ENCODE assay signal across 19 cellular contexts in genomic region chr12:2168808-2169207, GRCh38.
DNase-seq lines count a peak whose midpoint lies in the region; ATAC-seq and TF ChIP-seq lines count a peak whose summit lies in the region.
"Had no signal": no experiment of that assay in that cellular context is flagged by ENCODE, and none has a peak within 500 bp of the region (broad histone marks: within the 10 kb centered on the region; RNA-seq: fewer than 3 reads in every experiment).

No MANE protein-coding gene starts in this region.

- H3K9me3 ChIP-seq in colonic mucosa: no peaks in the 10 kb centered on the region
- peaks cover 11% of the 10 kb centered on the region for H3K9me3 ChIP-seq in mesenchymal stem cell (ENCODE audit: control insufficient read depth, low read length)

- POLR2A ChIA-PET in activated CD4-positive, alpha-beta T cell treated with anti-CD3 and anti-CD28 coated beads for 36 hours (lab: Charles Lee): no interaction called here

- H3K27me3 Mint-ChIP-seq in activated CD4-positive, alpha-beta T cell treated with anti-CD3 and anti-CD28 coated beads for 36 hours: peaks cover 10% of the 10 kb centered on the region
- H3K27me3 Mint-ChIP-seq in stimulated activated naive B cell treated with anti-CD40 and anti-IgM and Interleukin-4, amounts not matched to agents 10 μg/mL and 1 μg/mL and 100 μg/mL, for 72 hours: peaks cover 16 to 17% of the 10 kb centered on the region in 2 donors

- no peaks in the 10 kb centered on the region for H3K4me1 Mint-ChIP-seq in activated CD4-positive, alpha-beta T cell treated with anti-CD3 and anti-CD28 coated beads for 36 hours
- no peaks in the 10 kb centered on the region for H3K4me1 Mint-ChIP-seq in stimulated activated naive B cell treated with anti-CD40 and anti-IgM and Interleukin-4, amounts not matched to agents 10 μg/mL and 1 μg/mL and 100 μg/mL, for 72 hours
- H3K4me1 Mint-ChIP-seq: stimulated activated effector memory CD8-positive, alpha-beta T cell treated with anti-CD3 and anti-CD28 coated beads, Interleukin-12 subunit alpha, Interleukin-12 subunit beta, amount 100 ng/mL, for 72 hours had no signal

- no peak overlapping the region for H3K4ac ChIP-seq in mesenchymal stem cell (ENCODE audit: low read depth in 1 of 2, low read length in 2 of 2)

- DNase-seq in DMS53 treated with DMSO at 0.1 percent for 48 hours (lab: John Stamatoyannopoulos, UW; ENCODE audit: unreplicated experiment): peak; percentile 56
- DNase-seq in LoVo (ENCODE audit: low spot score): peak; percentile 91
- DNase-seq in colonic mucosa: peak; percentile 85
- peak; percentile 17 for DNase-seq in mesenchymal stem cell
- DNase-seq in COR-L47 (lab: John Stamatoyannopoulos, UW): no peak
- DNase-seq in activated CD4-positive, alpha-beta T cell treated with anti-CD3 and anti-CD28 coated beads for 36 hours: no peak
- no peak for DNase-seq in stimulated activated naive B cell treated with anti-CD40 and anti-IgM and Interleukin-4, amounts not matched to agents 10 μg/mL and 1 μg/mL and 100 μg/mL, for 72 hours
- DNase-seq: activated CD4-positive, alpha-beta memory T cell treated with anti-CD3 and anti-CD28 coated beads for 36 hours; effector memory CD4-positive, alpha-beta T cell; H9; kidney glomerular epithelial cell; NCI-H1092 treated with DMSO at 0.1 percent for 48 hours; NCI-H524 treated with DMSO at 0.1 percent for 48 hours; retina; stimulated activated CD4-positive, alpha-beta T cell treated with anti-CD3 and anti-CD28 coated beads, Interleukin-2, amount 100 ng/mL, for 48 hours had no signal

- no peak overlapping the region for H4K8ac ChIP-seq in mesenchymal stem cell (ENCODE audit: low read length)

- no peak overlapping the region for H2BK120ac ChIP-seq in mesenchymal stem cell (ENCODE audit: low read depth, low read length)

- ATAC-seq in activated CD4-positive, alpha-beta T cell treated with anti-CD3 and anti-CD28 coated beads for 36 hours: no peak
- no peak for ATAC-seq in stimulated activated naive B cell treated with anti-CD40 and anti-IgM and Interleukin-4, amounts not matched to agents 10 μg/mL and 1 μg/mL and 100 μg/mL, for 72 hours (replicated peaks)
- ATAC-seq in GM21526 (IDR thresholded peaks at IDR 0.05; ENCODE audit: low FRiP score, unreplicated experiment): no peak
- ATAC-seq: stimulated activated effector memory CD8-positive, alpha-beta T cell treated with anti-CD3 and anti-CD28 coated beads, Interleukin-12 subunit alpha, Interleukin-12 subunit beta, amount 100 ng/mL, for 72 hours had no signal

- H3K4me1 ChIP-seq in colonic mucosa (peaks cover 7% of the 10 kb centered on the region), mesenchymal stem cell (ENCODE audit: control insufficient read depth, insufficient read depth, low read depth, low read length) (no peaks in the 10 kb centered on the region)

- H3K79me1 ChIP-seq in mesenchymal stem cell (replicated peaks; ENCODE audit: low read length, poor library complexity, severe bottlenecking): no peaks in the 10 kb centered on the region

- H3K9ac ChIP-seq in colonic mucosa (ENCODE audit: low read depth in 2 of 2, low read length in 2 of 2): no peak overlapping the region
- H3K9ac ChIP-seq in mesenchymal stem cell (ENCODE audit: low read length): no peak overlapping the region

- H3K27ac ChIP-seq in colonic mucosa: peak overlapping the region; percentile 47
- no peak overlapping the region for H3K27ac ChIP-seq in mesenchymal stem cell (ENCODE audit: low read length, poor library complexity, severe bottlenecking)

- H2BK15ac ChIP-seq in mesenchymal stem cell (ENCODE audit: low read depth, poor library complexity, severe bottlenecking): no peak overlapping the region

- intact Hi-C loops in colonic mucosa (cut with DNase I): no loop called here
- intact Hi-C loops in activated CD4-positive, alpha-beta T cell treated with anti-CD3 and anti-CD28 coated beads for 36 hours (cut with DNase I, micrococcal nuclease): no loop called here

- H3K9me3 Mint-ChIP-seq in activated CD4-positive, alpha-beta T cell treated with anti-CD3 and anti-CD28 coated beads for 36 hours (ENCODE audit: low read depth): peaks cover 10% of the 10 kb centered on the region
- H3K9me3 Mint-ChIP-seq in stimulated activated naive B cell treated with anti-CD40 and anti-IgM and Interleukin-4, amounts not matched to agents 10 μg/mL and 1 μg/mL and 100 μg/mL, for 72 hours: peaks cover 17 to 24% of the 10 kb centered on the region in 2 donors

- no peak overlapping the region for H4K91ac ChIP-seq in mesenchymal stem cell (ENCODE audit: low read length)

- H2AK5ac ChIP-seq in mesenchymal stem cell (ENCODE audit: low read length, severe bottlenecking): no peak overlapping the region

- H2AFZ ChIP-seq in mesenchymal stem cell (ENCODE audit: low read depth, low read length): no peak overlapping the region

- H3K4me3 ChIP-seq in colonic mucosa (no peak overlapping the region), mesenchymal stem cell (ENCODE audit: insufficient read depth in 1 of 2, low read depth in 1 of 2, low read length in 2 of 2) (no peak overlapping the region)

- 70% methylated on average over 6 of the region's 6 CpGs for WGBS in mesenchymal stem cell

- no peak overlapping the region for H3K27ac Mint-ChIP-seq in activated CD4-positive, alpha-beta T cell treated with anti-CD3 and anti-CD28 coated beads for 36 hours
- H3K27ac Mint-ChIP-seq in stimulated activated naive B cell treated with anti-CD40 and anti-IgM and Interleukin-4, amounts not matched to agents 10 μg/mL and 1 μg/mL and 100 μg/mL, for 72 hours: no peak overlapping the region
- H3K27ac Mint-ChIP-seq: activated CD4-positive, alpha-beta memory T cell treated with anti-CD3 and anti-CD28 coated beads for 36 hours; H9; nephron; stimulated activated effector memory CD8-positive, alpha-beta T cell treated with anti-CD3 and anti-CD28 coated beads, Interleukin-12 subunit alpha, Interleukin-12 subunit beta, amount 100 ng/mL, for 72 hours; T-helper 2 cell treated with Interferon-gamma antibody and Interleukin-4, amounts not matched to agents 5 μg/mL and 100 μg/mL, for 36 hours had no signal

- H3K27me3 ChIP-seq in colonic mucosa (no peaks in the 10 kb centered on the region), mesenchymal stem cell (ENCODE audit: control insufficient read depth in 1 of 2, insufficient read depth in 1 of 2, low read length in 2 of 2) (peaks cover 0 to 20% of the 10 kb centered on the region in 2 experiments)

- H3K36me3 Mint-ChIP-seq in activated CD4-positive, alpha-beta T cell treated with anti-CD3 and anti-CD28 coated beads for 36 hours (ENCODE audit: low read depth): no peaks in the 10 kb centered on the region
- no peaks in the 10 kb centered on the region for H3K36me3 Mint-ChIP-seq in stimulated activated naive B cell treated with anti-CD40 and anti-IgM and Interleukin-4, amounts not matched to agents 10 μg/mL and 1 μg/mL and 100 μg/mL, for 72 hours
- H3K36me3 Mint-ChIP-seq: activated CD4-positive, alpha-beta memory T cell treated with anti-CD3 and anti-CD28 coated beads for 36 hours; stimulated activated effector memory CD8-positive, alpha-beta T cell treated with anti-CD3 and anti-CD28 coated beads, Interleukin-12 subunit alpha, Interleukin-12 subunit beta, amount 100 ng/mL, for 72 hours had no signal

- H3K18ac ChIP-seq in mesenchymal stem cell (ENCODE audit: low read depth in 1 of 2, low read length in 2 of 2): no peak overlapping the region

- no peak overlapping the region for H2BK12ac ChIP-seq in mesenchymal stem cell (ENCODE audit: low read length in 2 of 2)

- CTCF ChIA-PET in activated CD4-positive, alpha-beta T cell treated with anti-CD3 and anti-CD28 coated beads for 36 hours (lab: Charles Lee): interaction anchor here (0.6 kb wide), 1 partner anchor 124 kb away, joined by 3 read pairs; no protein-coding TSS in a partner anchor

- no peak overlapping the region for H3K23ac ChIP-seq in mesenchymal stem cell (ENCODE audit: low read length in 2 of 2)

- no peaks in the 10 kb centered on the region for H3K36me3 ChIP-seq in colonic mucosa
- peaks cover 0 to 3% of the 10 kb centered on the region in 2 experiments for H3K36me3 ChIP-seq in mesenchymal stem cell (ENCODE audit: control insufficient read depth in 1 of 2, insufficient read depth in 2 of 2, low read depth in 1 of 2, low read length in 2 of 2)

- no peak overlapping the region for H2BK5ac ChIP-seq in mesenchymal stem cell (ENCODE audit: low read depth, low read length, poor library complexity, severe bottlenecking)

- no peak overlapping the region for H3K14ac ChIP-seq in mesenchymal stem cell (ENCODE audit: low read length in 2 of 2)

- H3K4me3 Mint-ChIP-seq in activated CD4-positive, alpha-beta T cell treated with anti-CD3 and anti-CD28 coated beads for 36 hours: no peak overlapping the region
- no peak overlapping the region for H3K4me3 Mint-ChIP-seq in stimulated activated naive B cell treated with anti-CD40 and anti-IgM and Interleukin-4, amounts not matched to agents 10 μg/mL and 1 μg/mL and 100 μg/mL, for 72 hours
- H3K4me3 Mint-ChIP-seq: activated CD4-positive, alpha-beta memory T cell treated with anti-CD3 and anti-CD28 coated beads for 36 hours; H9; nephron; stimulated activated effector memory CD8-positive, alpha-beta T cell treated with anti-CD3 and anti-CD28 coated beads, Interleukin-12 subunit alpha, Interleukin-12 subunit beta, amount 100 ng/mL, for 72 hours; T-helper 2 cell treated with Interferon-gamma antibody and Interleukin-4, amounts not matched to agents 5 μg/mL and 100 μg/mL, for 36 hours had no signal

- no peak for TF ChIP-seq CTCF in colonic mucosa (IDR thresholded peaks at IDR 0.05)

- no peak overlapping the region for H3K4me2 ChIP-seq in mesenchymal stem cell (ENCODE audit: low read length, poor library complexity, severe bottlenecking)

Comparison
In these comparisons a context has a peak if more than half of its experiments do, and no peak if none do; other contexts are left out.
1. DNase-seq: peak in DMS53 treated with DMSO at 0.1 percent for 48 hours (single experiment), LoVo (single experiment), colonic mucosa (single experiment) and mesenchymal stem cell (single experiment); none in COR-L47 (single experiment), activated CD4-positive, alpha-beta T cell treated with anti-CD3 and anti-CD28 coated beads for 36 hours (single experiment) and stimulated activated naive B cell treated with anti-CD40 and anti-IgM and Interleukin-4, amounts not matched to agents 10 μg/mL and 1 μg/mL and 100 μg/mL, for 72 hours (single experiment).